18 cellular contexts compared by ENCODE assay signal in genomic region chr6:113015249-113015648, GRCh38.
A peak's percentile ranks its signal among the peaks of the same experiment; 100 is the strongest.
DNase-seq lines count a peak whose midpoint lies in the region; ATAC-seq and FAIRE-seq lines count a peak whose summit lies in the region.
"Had no signal": no experiment of that assay in that cellular context is flagged by ENCODE, and none has a peak within 500 bp of the region (broad histone marks: within the 10 kb centered on the region; RNA-seq: fewer than 3 reads in every experiment).

No MANE protein-coding gene starts in this region.

- DNase-seq in EL (peak; percentile 71), RPMI7951 (ENCODE audit: low read depth) (peak; percentile 29), non-pigmented ciliary epithelial cell (ENCODE audit: low read depth) (peak; percentile 49), HT-29 (ENCODE audit: low spot score) (no peak), NCI-H526 (lab: John Stamatoyannopoulos, UW) (no peak), NAMALWA (ENCODE audit: low spot score) (no peak)
- DNase-seq: activated CD8-positive, alpha-beta memory T cell treated with anti-CD3 and anti-CD28 coated beads for 24 hours; C1 segment of cervical spinal cord; DMS153; glutamatergic neuron; naive thymus-derived CD8-positive, alpha-beta T cell; NCI-H146; NK-92 treated with Interleukin-12 subunit alpha and Interleukin-12 subunit beta, amount 100 ng/mL, for 24 hours had no signal

- ATAC-seq in HG03439 (IDR thresholded peaks at IDR 0.05; ENCODE audit: unreplicated experiment) = no peak
- ATAC-seq: naive thymus-derived CD8-positive, alpha-beta T cell; WTC11 had no signal

- FAIRE-seq in endometrium (lab: Jason Lieb, UNC) = peak; percentile 29
- FAIRE-seq: endothelial cell of umbilical vein, GM18507 had no signal

Comparison
In these comparisons a context has a peak if more than half of its experiments do, and no peak if none do; other contexts are left out.
1. DNase-seq: peak in EL (single experiment), RPMI7951 (single experiment) and non-pigmented ciliary epithelial cell (single experiment); none in HT-29 (single experiment), NCI-H526 (0 of 2) and NAMALWA (single experiment).